In the genomic region with DNA sequence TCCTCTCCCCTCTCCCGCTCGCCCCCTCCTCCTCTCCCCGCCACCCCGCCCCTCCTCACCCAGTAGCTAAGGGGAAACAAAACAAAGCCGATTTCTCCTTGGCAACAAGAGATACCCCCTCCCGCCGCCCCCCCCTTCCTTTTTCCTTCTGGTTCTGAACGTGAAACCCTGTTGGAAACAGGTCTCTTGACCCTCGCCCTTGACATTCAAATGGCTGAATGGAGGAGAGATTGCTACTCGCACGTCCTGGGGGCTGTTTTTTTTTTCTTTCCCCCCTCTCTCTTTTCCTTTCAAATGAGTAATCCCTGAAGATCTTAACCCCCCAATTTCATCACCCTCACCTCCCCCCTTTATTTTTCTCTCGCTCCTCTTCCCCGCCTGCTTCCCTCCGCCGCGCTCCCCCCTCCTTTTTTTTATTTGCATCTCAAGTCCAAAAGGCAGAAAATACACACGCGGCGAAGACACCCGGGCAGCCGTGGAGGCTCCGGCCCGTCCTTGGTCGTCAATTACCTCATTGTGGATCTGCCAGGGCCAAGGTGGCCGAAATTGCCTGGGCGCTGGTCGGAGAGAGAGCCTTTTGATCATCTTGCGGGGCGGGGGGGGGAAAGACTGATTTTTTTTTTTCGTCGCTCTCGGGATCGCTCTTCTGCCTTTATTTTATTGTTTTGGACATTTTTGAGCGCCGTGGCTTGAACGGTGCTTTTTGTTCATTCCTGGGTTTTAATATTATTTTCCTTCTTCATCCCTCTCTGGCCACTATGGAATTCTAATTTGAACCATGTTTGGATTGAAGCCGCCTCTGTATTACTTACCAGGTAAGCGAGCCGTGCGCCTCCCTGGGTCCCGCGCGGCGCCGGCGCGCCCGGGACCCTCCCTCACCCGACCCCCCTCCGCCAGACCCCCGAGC, we compare ENCODE assay signal across 8 cellular contexts. TPM values are rescaled to one million over a fixed set of nuclear protein-coding genes. Genes with fewer than 3 reads are reported as not detected.
DNase-seq lines count a peak whose midpoint lies in the region; ATAC-seq and TF ChIP-seq lines count a peak whose summit lies in the region.

No MANE protein-coding gene starts in this region.

- ATAC-seq in HG02981 (IDR thresholded peaks at IDR 0.05; ENCODE audit: unreplicated experiment), result no peak

- H3K27ac Mint-ChIP-seq in osteocyte (ENCODE audit: unreplicated experiment), result peak overlapping the region; percentile 94

- peak overlapping the region; percentile 80 for H3K4me3 ChIP-seq in fibroblast of the aortic adventitia (ENCODE audit: low read depth, low read length)

- H3K36me3 Mint-ChIP-seq in osteocyte (ENCODE audit: unreplicated experiment), result no peaks in the 10 kb centered on the region

- H3K9me3 Mint-ChIP-seq in osteocyte (ENCODE audit: unreplicated experiment), result no peaks in the 10 kb centered on the region

- peak overlapping the region; percentile 92 for H3K4me3 Mint-ChIP-seq in osteocyte (ENCODE audit: unreplicated experiment)

- peak; percentile 37 for DNase-seq in activated T-cell treated with anti-CD3 and anti-CD28 coated beads, Interleukin-2, amount 50 U/mL, for 1 hour
- no peak for DNase-seq in activated T-cell treated with anti-CD3 and anti-CD28 coated beads, Interleukin-2, amount 50 U/mL, for 48 hours
- peak; percentile 32 to 39 for DNase-seq in NCI-H1930 (lab: John Stamatoyannopoulos, UW)
- peak; percentile 18 for DNase-seq in activated CD4-positive, alpha-beta T cell treated with anti-CD3 and anti-CD28 coated beads, Interleukin-2, amount 50 U/mL, for 1 hour
- peak; percentile 51 for DNase-seq in fibroblast of the aortic adventitia (ENCODE audit: low read depth)
- DNase-seq in osteocyte (ENCODE audit: extremely low spot score, unreplicated experiment), result no peak
- no peak for DNase-seq in OCI-M2 (lab: John Stamatoyannopoulos, UW; ENCODE audit: unreplicated experiment)

- TF ChIP-seq CTCF in fibroblast of the aortic adventitia (IDR thresholded peaks at IDR 0.05; ENCODE audit: insufficient read depth, low read length) (no peak), osteocyte (IDR thresholded peaks at IDR 0.05) (no peak)

- no peaks in the 10 kb centered on the region for H3K27me3 Mint-ChIP-seq in osteocyte (ENCODE audit: unreplicated experiment)

- peaks cover 51% of the 10 kb centered on the region for H3K4me1 Mint-ChIP-seq in osteocyte (ENCODE audit: unreplicated experiment)

RNA-seq across cellular contexts. Expression of a gene that starts 57.3 kb away (rescaled TPM):
- total RNA-seq in fibroblast of the aortic adventitia (ENCODE audit: low replicate concordance), result 23.1 and 25.2 TPM in 2 replicates
- 57.3 and 64.1 TPM in 2 replicates for total RNA-seq in osteocyte

Comparison
In these comparisons a context has a peak if more than half of its experiments do, and no peak if none do; other contexts are left out.
1. DNase-seq: peak in activated T-cell treated with anti-CD3 and anti-CD28 coated beads, Interleukin-2, amount 50 U/mL, for 1 hour (single experiment), NCI-H1930 (2 of 2), activated CD4-positive, alpha-beta T cell treated with anti-CD3 and anti-CD28 coated beads, Interleukin-2, amount 50 U/mL, for 1 hour (single experiment) and fibroblast of the aortic adventitia (single experiment); none in activated T-cell treated with anti-CD3 and anti-CD28 coated beads, Interleukin-2, amount 50 U/mL, for 48 hours (0 of 2), osteocyte (single experiment) and OCI-M2 (single experiment).